Comparison of ENCODE assay signal across 24 cellular contexts in genomic region chr11:57269580-57270021, GRCh38. TPM values are rescaled to one million over a fixed set of nuclear protein-coding genes. Genes with fewer than 3 reads are reported as not detected.
A peak's percentile ranks its signal among the peaks of the same experiment; 100 is the strongest.
DNase-seq lines count a peak whose midpoint lies in the region; ATAC-seq, FAIRE-seq and TF ChIP-seq lines count a peak whose summit lies in the region.
"Had no signal": no experiment of that assay in that cellular context is flagged by ENCODE, and none has a peak within 500 bp of the region (broad histone marks: within the 10 kb centered on the region; RNA-seq: fewer than 3 reads in every experiment).

No MANE protein-coding gene starts in this region.

- CTCF ChIA-PET in A673 (lab: Charles Lee): no interaction called here

- intact Hi-C loops in A673 (cut with micrococcal nuclease; ENCODE audit: unreplicated experiment): no loop called here

- ATAC-seq in HG02678 (IDR thresholded peaks at IDR 0.05; ENCODE audit: unreplicated experiment): no peak
- no peak for ATAC-seq in GM19395 (IDR thresholded peaks at IDR 0.05; ENCODE audit: unreplicated experiment)

- no peak overlapping the region for H3K4me3 ChIP-seq in A673 (ENCODE audit: low read depth, low read length, poor library complexity, severe bottlenecking)
- H3K4me3 ChIP-seq: GM23248, heart right ventricle, PC-9 had no signal

- H3K36me3 ChIP-seq in A673 (ENCODE audit: insufficient read depth, low read length, poor library complexity, severe bottlenecking): no peaks in the 10 kb centered on the region
- H3K36me3 ChIP-seq: heart right ventricle, neutrophil had no signal

- H3K27me3 ChIP-seq in A673 (replicated peaks; ENCODE audit: insufficient read depth, low read depth, low read length, poor library complexity): no peaks in the 10 kb centered on the region
- H3K27me3 ChIP-seq: heart right ventricle had no signal

- no peak for FAIRE-seq in GM19239 (lab: Jason Lieb, UNC)
- FAIRE-seq: G401.6, GM12891 had no signal

- DNase-seq in A673 (ENCODE audit: low spot score): peak; percentile 74
- peak; percentile 63 for DNase-seq in EH (ENCODE audit: low read depth)
- DNase-seq in NCI-H69 (lab: John Stamatoyannopoulos, UW): peak; percentile 83
- peak; percentile 44 for DNase-seq in left kidney (ENCODE audit: low read depth, low spot score)
- DNase-seq in GM19239 (ENCODE audit: insufficient read length, low spot score): no peak
- DNase-seq in stimulated activated naive CD4-positive, alpha-beta T cell treated with Interleukin-2 at 50 U/mL for 16 hours (lab: John Stamatoyannopoulos, UW): no peak
- DNase-seq: activated CD4-positive, alpha-beta T cell treated with anti-CD3 and anti-CD28 coated beads for 4 hours; activated effector memory CD4-positive, alpha-beta T cell treated with anti-CD3 and anti-CD28 coated beads, Interleukin-2, amount 50 U/mL, for 16 hours; caudate nucleus; effector CD8-positive, alpha-beta T cell; GM23248; heart right ventricle; KG1; NCI-H524; PC-9; stimulated activated CD4-positive, alpha-beta T cell treated with anti-CD3 and anti-CD28 coated beads, Interleukin-2, amount 100 ng/mL, for 48 hours; substantia nigra had no signal

- peaks cover 4% of the 10 kb centered on the region for H3K4me1 ChIP-seq in A673 (ENCODE audit: insufficient read depth, low read length, poor library complexity, severe bottlenecking)

- H3K27ac ChIP-seq in A673 (ENCODE audit: low read depth, low read length, poor library complexity, severe bottlenecking): no peak overlapping the region
- H3K27ac ChIP-seq: GM23248, neutrophil, PC-9 had no signal

- no peak for TF ChIP-seq CTCF in A673 (conservative IDR thresholded peaks at IDR 0.05; ENCODE audit: low read depth, low read length)

- POLR2A ChIA-PET in A673 (lab: Charles Lee; ENCODE audit: low non-redundant PET): no interaction called here

- BruUV-seq in A673 (replicated peaks; lab: Mats Ljungman, UMichigan): no TSS peak

- peaks cover 7% of the 10 kb centered on the region for H3K9me3 ChIP-seq in A673 (ENCODE audit: low read depth, low read length, poor library complexity, severe bottlenecking)
- H3K9me3 ChIP-seq: neutrophil had no signal

RNA-seq across cellular contexts. Expression of gene APLNR, which starts 32.6 kb away (rescaled TPM):
- 0.66 and 0.67 TPM in 2 replicates for total RNA-seq in A673 (2021)
- total RNA-seq: fibroblast of lung, GM23248, PC-9, SK-MEL-5 had no signal

RNA-seq across cellular contexts. Expression of gene TNKS1BP1, which starts 55.2 kb away (rescaled TPM):
- total RNA-seq in A673 (2021): 80.4 and 88.8 TPM in 2 replicates

Comparison
In these comparisons a context has a peak if more than half of its experiments do, and no peak if none do; other contexts are left out.
1. DNase-seq: peak in A673 (single experiment), EH (single experiment), NCI-H69 (single experiment) and left kidney (single experiment); none in GM19239 (single experiment) and stimulated activated naive CD4-positive, alpha-beta T cell treated with Interleukin-2 at 50 U/mL for 16 hours (single experiment).